2 cellular contexts compared by ENCODE assay signal in the genomic region with DNA sequence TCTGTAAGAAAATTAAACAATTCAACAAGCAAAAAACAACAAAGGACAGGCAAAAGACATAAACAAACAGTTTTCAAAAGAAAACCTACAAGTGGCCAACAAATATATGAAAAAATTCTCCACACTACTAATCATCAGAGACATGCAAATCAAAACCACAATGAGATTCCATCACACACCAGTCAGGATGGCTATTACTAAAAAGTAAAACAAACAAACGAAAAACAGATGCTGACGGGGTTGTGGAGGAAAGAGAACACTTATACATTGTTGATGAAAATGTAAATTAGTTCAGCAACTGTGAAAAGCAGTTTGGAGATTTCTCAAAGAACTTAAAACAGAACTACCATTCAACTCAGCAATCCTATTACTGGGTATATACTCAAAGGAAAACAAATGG.
TF ChIP-seq lines count a peak whose summit lies in the region.

No MANE protein-coding gene starts in this region.

TF ChIP-seq in IMR-90, 13 proteins besides CTCF, POLR2A, EP300 and RAD21:
- TF ChIP-seq CEBPB (IDR thresholded peaks at IDR 0.05; ENCODE audit: low read depth, low read length), result 0 out of 2 replicates have a peak, but pooled peaks have one; percentile 8
- TF ChIP-seq MAZ (IDR thresholded peaks at IDR 0.05; ENCODE audit: borderline replicate concordance, low read depth, low read length), result no peak
- no peak for TF ChIP-seq RCOR1 (IDR thresholded peaks at IDR 0.05; ENCODE audit: insufficient replicate concordance, low read length)
- TF ChIP-seq FOS (IDR thresholded peaks at IDR 0.05; ENCODE audit: low read depth, low read length), result peak; percentile 71

TF ChIP-seq in HepG2, 621 proteins besides CTCF, POLR2A, EP300 and RAD21:
- TF ChIP-seq ZNF138 (CRISPR knock-in tag; IDR thresholded peaks at IDR 0.05; ENCODE audit: low read depth) (no peak), ZNF564 (CRISPR knock-in tag; IDR thresholded peaks at IDR 0.05) (no peak), SMC3 (IDR thresholded peaks at IDR 0.05; ENCODE audit: low read length) (no peak), TEAD2 (CRISPR knock-in tag; IDR thresholded peaks at IDR 0.05) (no peak), ZNF235 (CRISPR knock-in tag; IDR thresholded peaks at IDR 0.05; ENCODE audit: borderline replicate concordance) (no peak), NR2F2 (IDR thresholded peaks at IDR 0.05; ENCODE audit: borderline replicate concordance, low read depth) (no peak), POLR2G (IDR thresholded peaks at IDR 0.05; ENCODE audit: low read depth, low read length) (no peak), MATR3 (CRISPR knock-in tag; IDR thresholded peaks at IDR 0.05) (no peak), MIER2 (CRISPR knock-in tag; IDR thresholded peaks at IDR 0.05) (no peak), ZFP36 (IDR thresholded peaks at IDR 0.05; ENCODE audit: borderline replicate concordance, low read depth, low read length, partially characterized antibody) (no peak), PAWR (CRISPR knock-in tag; IDR thresholded peaks at IDR 0.05; ENCODE audit: borderline replicate concordance) (no peak), ZNF776 (CRISPR knock-in tag; IDR thresholded peaks at IDR 0.05) (no peak), ZNF781 (CRISPR knock-in tag; IDR thresholded peaks at IDR 0.05; ENCODE audit: borderline replicate concordance, not compliant biosample characterization) (no peak)
- TF ChIP-seq, protein P1, sequence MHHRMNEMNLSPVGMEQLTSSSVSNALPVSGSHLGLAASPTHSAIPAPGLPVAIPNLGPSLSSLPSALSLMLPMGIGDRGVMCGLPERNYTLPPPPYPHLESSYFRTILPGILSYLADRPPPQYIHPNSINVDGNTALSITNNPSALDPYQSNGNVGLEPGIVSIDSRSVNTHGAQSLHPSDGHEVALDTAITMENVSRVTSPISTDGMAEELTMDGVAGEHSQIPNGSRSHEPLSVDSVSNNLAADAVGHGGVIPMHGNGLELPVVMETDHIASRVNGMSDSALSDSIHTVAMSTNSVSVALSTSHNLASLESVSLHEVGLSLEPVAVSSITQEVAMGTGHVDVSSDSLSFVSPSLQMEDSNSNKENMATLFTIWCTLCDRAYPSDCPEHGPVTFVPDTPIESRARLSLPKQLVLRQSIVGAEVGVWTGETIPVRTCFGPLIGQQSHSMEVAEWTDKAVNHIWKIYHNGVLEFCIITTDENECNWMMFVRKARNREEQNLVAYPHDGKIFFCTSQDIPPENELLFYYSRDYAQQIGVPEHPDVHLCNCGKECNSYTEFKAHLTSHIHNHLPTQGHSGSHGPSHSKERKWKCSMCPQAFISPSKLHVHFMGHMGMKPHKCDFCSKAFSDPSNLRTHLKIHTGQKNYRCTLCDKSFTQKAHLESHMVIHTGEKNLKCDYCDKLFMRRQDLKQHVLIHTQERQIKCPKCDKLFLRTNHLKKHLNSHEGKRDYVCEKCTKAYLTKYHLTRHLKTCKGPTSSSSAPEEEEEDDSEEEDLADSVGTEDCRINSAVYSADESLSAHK (CRISPR knock-in tag; IDR thresholded peaks at IDR 0.05; ENCODE audit: borderline replicate concordance), result no peak
- TF ChIP-seq, protein P2, sequence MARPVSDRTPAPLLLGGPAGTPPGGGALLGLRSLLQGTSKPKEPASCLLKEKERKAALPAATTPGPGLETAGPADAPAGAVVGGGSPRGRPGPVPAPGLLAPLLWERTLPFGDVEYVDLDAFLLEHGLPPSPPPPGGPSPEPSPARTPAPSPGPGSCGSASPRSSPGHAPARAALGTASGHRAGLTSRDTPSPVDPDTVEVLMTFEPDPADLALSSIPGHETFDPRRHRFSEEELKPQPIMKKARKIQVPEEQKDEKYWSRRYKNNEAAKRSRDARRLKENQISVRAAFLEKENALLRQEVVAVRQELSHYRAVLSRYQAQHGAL (CRISPR knock-in tag; IDR thresholded peaks at IDR 0.05; ENCODE audit: not compliant biosample characterization), result no peak
- TF ChIP-seq, protein P3, sequence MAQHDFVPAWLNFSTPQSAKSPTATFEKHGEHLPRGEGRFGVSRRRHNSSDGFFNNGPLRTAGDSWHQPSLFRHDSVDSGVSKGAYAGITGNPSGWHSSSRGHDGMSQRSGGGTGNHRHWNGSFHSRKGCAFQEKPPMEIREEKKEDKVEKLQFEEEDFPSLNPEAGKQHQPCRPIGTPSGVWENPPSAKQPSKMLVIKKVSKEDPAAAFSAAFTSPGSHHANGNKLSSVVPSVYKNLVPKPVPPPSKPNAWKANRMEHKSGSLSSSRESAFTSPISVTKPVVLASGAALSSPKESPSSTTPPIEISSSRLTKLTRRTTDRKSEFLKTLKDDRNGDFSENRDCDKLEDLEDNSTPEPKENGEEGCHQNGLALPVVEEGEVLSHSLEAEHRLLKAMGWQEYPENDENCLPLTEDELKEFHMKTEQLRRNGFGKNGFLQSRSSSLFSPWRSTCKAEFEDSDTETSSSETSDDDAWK (CRISPR knock-in tag; IDR thresholded peaks at IDR 0.05), result no peak
- TF ChIP-seq, protein P4, sequence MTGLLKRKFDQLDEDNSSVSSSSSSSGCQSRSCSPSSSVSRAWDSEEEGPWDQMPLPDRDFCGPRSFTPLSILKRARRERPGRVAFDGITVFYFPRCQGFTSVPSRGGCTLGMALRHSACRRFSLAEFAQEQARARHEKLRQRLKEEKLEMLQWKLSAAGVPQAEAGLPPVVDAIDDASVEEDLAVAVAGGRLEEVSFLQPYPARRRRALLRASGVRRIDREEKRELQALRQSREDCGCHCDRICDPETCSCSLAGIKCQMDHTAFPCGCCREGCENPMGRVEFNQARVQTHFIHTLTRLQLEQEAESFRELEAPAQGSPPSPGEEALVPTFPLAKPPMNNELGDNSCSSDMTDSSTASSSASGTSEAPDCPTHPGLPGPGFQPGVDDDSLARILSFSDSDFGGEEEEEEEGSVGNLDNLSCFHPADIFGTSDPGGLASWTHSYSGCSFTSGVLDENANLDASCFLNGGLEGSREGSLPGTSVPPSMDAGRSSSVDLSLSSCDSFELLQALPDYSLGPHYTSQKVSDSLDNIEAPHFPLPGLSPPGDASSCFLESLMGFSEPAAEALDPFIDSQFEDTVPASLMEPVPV (CRISPR knock-in tag; IDR thresholded peaks at IDR 0.05), result no peak
